Comparison of ENCODE assay signal across 18 cellular contexts in the genomic region with DNA sequence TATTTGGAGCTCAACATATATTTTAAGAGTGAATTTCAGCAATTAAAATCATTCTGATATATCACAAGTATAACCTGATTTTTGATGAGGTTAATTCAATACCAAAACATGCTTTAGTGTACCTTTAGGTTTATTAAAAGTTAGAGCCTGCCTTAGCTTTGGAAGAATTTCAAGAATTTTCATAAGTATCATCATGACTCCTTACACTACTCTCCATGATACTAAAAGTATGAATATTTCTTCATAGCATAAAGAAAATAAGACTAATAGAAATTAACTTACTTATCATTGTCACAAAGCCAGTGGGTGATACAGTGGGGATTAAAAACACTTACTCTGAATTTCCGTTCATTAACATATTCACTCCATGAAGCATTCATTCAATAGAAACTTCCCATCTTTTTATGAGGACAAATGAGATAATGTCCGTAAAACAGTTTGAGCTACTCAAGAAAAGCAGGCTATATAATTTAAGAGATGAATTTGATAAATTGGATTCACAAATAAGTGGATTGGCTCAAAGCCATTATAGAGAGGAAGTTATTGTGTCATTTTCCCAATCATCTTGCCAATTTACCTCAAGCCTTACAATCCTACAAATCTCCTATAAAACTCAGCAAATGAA.
DNase-seq lines count a peak whose midpoint lies in the region; ATAC-seq and TF ChIP-seq lines count a peak whose summit lies in the region.
"Had no signal": no experiment of that assay in that cellular context is flagged by ENCODE, and none has a peak within 500 bp of the region (broad histone marks: within the 10 kb centered on the region; RNA-seq: fewer than 3 reads in every experiment).

No MANE protein-coding gene starts in this region.

- no peaks in the 10 kb centered on the region for H3K9me3 Mint-ChIP-seq in activated CD4-positive, alpha-beta T cell treated with anti-CD3 and anti-CD28 coated beads, Interleukin-2, amount 10 ng/mL, durations not matched to agents 24 days and 14 days
- H3K9me3 Mint-ChIP-seq: GM23338 had no signal

- no peaks in the 10 kb centered on the region for H3K27me3 Mint-ChIP-seq in activated CD4-positive, alpha-beta T cell treated with anti-CD3 and anti-CD28 coated beads, Interleukin-2, amount 10 ng/mL, durations not matched to agents 24 days and 14 days
- H3K27me3 Mint-ChIP-seq: B cell; CD4-positive, CD25-positive, alpha-beta regulatory T cell had no signal

- peak overlapping the region; percentile 36; the same call in 1 of the 2 replicates for H2AFZ ChIP-seq in DND-41 (ENCODE audit: low read depth, low read length)
- H2AFZ ChIP-seq: GM23338 had no signal

- no peak overlapping the region for H3K4me3 ChIP-seq in DND-41 (ENCODE audit: low read depth in 1 of 2, low read length in 2 of 2)
- H3K4me3 ChIP-seq in SK-N-MC: no peak overlapping the region
- H3K4me3 ChIP-seq: BLaER1, GM12878, GM23338, HAP-1 had no signal

- H3K9ac ChIP-seq in DND-41 (ENCODE audit: low read depth, low read length) (no peak overlapping the region), SK-N-MC (ENCODE audit: insufficient read length) (no peak overlapping the region)
- H3K9ac ChIP-seq: BLaER1 had no signal

- no peak overlapping the region for H3K4me3 Mint-ChIP-seq in activated CD4-positive, alpha-beta T cell treated with anti-CD3 and anti-CD28 coated beads, Interleukin-2, amount 10 ng/mL, durations not matched to agents 24 days and 14 days
- H3K4me3 Mint-ChIP-seq: B cell; CD4-positive, CD25-positive, alpha-beta regulatory T cell; CD8-positive, alpha-beta T cell; GM23338 had no signal

- no peak overlapping the region for H3K4me2 ChIP-seq in DND-41 (ENCODE audit: insufficient read depth, low read length)
- H3K4me2 ChIP-seq: BLaER1, GM23338 had no signal

- DNase-seq in DND-41: no peak
- no peak for DNase-seq in HEK293T (ENCODE audit: extremely low spot score)
- DNase-seq in SK-N-MC (ENCODE audit: low read depth, low spot score): peak; percentile 1
- no peak for DNase-seq in stimulated activated CD4-positive, alpha-beta T cell treated with anti-CD3 and anti-CD28 coated beads, Interleukin-1b, Interleukin-23, amount 100 ng/mL, for 48 hours
- DNase-seq in activated CD4-positive, CD25-positive, alpha-beta regulatory T cell (lab: John Stamatoyannopoulos, UW): no peak
- no peak for DNase-seq in activated CD4-positive, alpha-beta T cell treated with anti-CD3 and anti-CD28 coated beads, Interleukin-2, amount 10 ng/mL, durations not matched to agents 24 days and 14 days
- DNase-seq: Caco-2; CD4-positive, CD25-positive, alpha-beta regulatory T cell; CD8-positive, alpha-beta T cell; DMS153; EL; GDM1 had no signal

- POLR2A ChIA-PET in HEK293T (lab: Yijun Ruan, JAX): no interaction called here

- intact Hi-C loops in activated CD4-positive, alpha-beta T cell treated with anti-CD3 and anti-CD28 coated beads, Interleukin-2, amount 10 ng/mL, durations not matched to agents 24 days and 14 days (cut with micrococcal nuclease): no loop called here

- H3K4me1 ChIP-seq in DND-41 (ENCODE audit: insufficient read depth, low read length): peaks cover 5% of the 10 kb centered on the region
- H3K4me1 ChIP-seq: Caco-2 had no signal

- no peak overlapping the region for H3K27ac Mint-ChIP-seq in activated CD4-positive, alpha-beta T cell treated with anti-CD3 and anti-CD28 coated beads, Interleukin-2, amount 10 ng/mL, durations not matched to agents 24 days and 14 days
- H3K27ac Mint-ChIP-seq: B cell; CD4-positive, CD25-positive, alpha-beta regulatory T cell; CD8-positive, alpha-beta T cell; GM23338 had no signal

- H3K9me3 ChIP-seq in DND-41 (ENCODE audit: insufficient read depth, low read length, severe bottlenecking) (no peaks in the 10 kb centered on the region), SK-N-MC (ENCODE audit: low read depth, low read length) (no peaks in the 10 kb centered on the region)
- H3K9me3 ChIP-seq: Caco-2, HAP-1 had no signal

- ATAC-seq in DND-41 (ENCODE audit: insufficient read depth, low read depth): no peak
- ATAC-seq: CD8-positive, alpha-beta T cell; GM12878; GM23338 had no signal

- H3K4me1 Mint-ChIP-seq in activated CD4-positive, alpha-beta T cell treated with anti-CD3 and anti-CD28 coated beads, Interleukin-2, amount 10 ng/mL, durations not matched to agents 24 days and 14 days: no peaks in the 10 kb centered on the region

- CTCF ChIA-PET in HEK293T (lab: Yijun Ruan, JAX): interaction anchor here (0.6 to 1.1 kb wide), 2 partner anchors 21 to 22 kb away, joined by 3 to 4 read pairs; no protein-coding TSS in a partner anchor

- H3K36me3 ChIP-seq in DND-41 (ENCODE audit: insufficient read depth, low read length) (no peaks in the 10 kb centered on the region), SK-N-MC (ENCODE audit: insufficient read depth, low read length) (no peaks in the 10 kb centered on the region)
- H3K36me3 ChIP-seq: BLaER1, HAP-1 had no signal

- TF ChIP-seq CTCF in DND-41 (IDR thresholded peaks at IDR 0.05; ENCODE audit: borderline replicate concordance, extremely low read depth, low read length, poor library complexity, severe bottlenecking): no peak

- H3K27ac ChIP-seq in DND-41 (ENCODE audit: low read length): no peak overlapping the region
- H3K27ac ChIP-seq in SK-N-MC: no peak overlapping the region
- H3K27ac ChIP-seq: BLaER1, C4-2B had no signal

- H3K36me3 Mint-ChIP-seq in activated CD4-positive, alpha-beta T cell treated with anti-CD3 and anti-CD28 coated beads, Interleukin-2, amount 10 ng/mL, durations not matched to agents 24 days and 14 days (ENCODE audit: low read depth): no peaks in the 10 kb centered on the region
- H3K36me3 Mint-ChIP-seq: CD4-positive, CD25-positive, alpha-beta regulatory T cell; CD8-positive, alpha-beta T cell had no signal

- H3K27me3 ChIP-seq in DND-41 (ENCODE audit: insufficient read depth, low read length, poor library complexity): no peaks in the 10 kb centered on the region
- H3K27me3 ChIP-seq: BLaER1 had no signal

- no peaks in the 10 kb centered on the region for H3K79me2 ChIP-seq in DND-41 (ENCODE audit: insufficient read depth, low read length)

- no peaks in the 10 kb centered on the region for H4K20me1 ChIP-seq in DND-41 (ENCODE audit: insufficient read depth, low read length)
- H4K20me1 ChIP-seq: BLaER1 had no signal

TF ChIP-seq in HEK293T, 16 proteins besides CTCF, POLR2A, EP300 and RAD21:
- TF ChIP-seq BHLHE40 (IDR thresholded peaks at IDR 0.05; ENCODE audit: borderline replicate concordance) (no peak), ARNT (IDR thresholded peaks at IDR 0.05) (no peak), ELF4 (IDR thresholded peaks at IDR 0.05) (no peak), LEF1 (IDR thresholded peaks at IDR 0.05; ENCODE audit: borderline replicate concordance) (no peak), PKNOX1 (IDR thresholded peaks at IDR 0.05) (peak; percentile 11; the same call in 1 of the 2 replicates)
TF ChIP-seq in HEK293T: peak in this region for 1.
